In genomic region chr2:119646149-119646548, GRCh38 we compare ENCODE assay signal across 28 cellular contexts.
"Had no signal": no experiment of that assay in that cellular context is flagged by ENCODE, and none has a peak within 500 bp of the region (broad histone marks: within the 10 kb centered on the region; RNA-seq: fewer than 3 reads in every experiment).

No MANE protein-coding gene starts in this region.

- H3K27me3 ChIP-seq: neural progenitor cell, ovary, right lobe of liver, sigmoid colon, stomach, thyroid gland, tibial nerve, upper lobe of left lung, vagina had no signal

- H3K79me2 ChIP-seq: parathyroid adenoma had no signal

- H3K27me3 Mint-ChIP-seq: progenitor cell of endocrine pancreas had no signal

- DNase-seq: occipital lobe; ovary; posterior cingulate gyrus; psoas muscle; right cardiac atrium; right lobe of liver; sigmoid colon; small intestine; stimulated activated CD4-positive, alpha-beta T cell treated with anti-CD3 and anti-CD28 coated beads, Interleukin-15, amount 100 ng/mL, for 24 hours; stimulated activated CD4-positive, alpha-beta T cell treated with anti-CD3 and anti-CD28 coated beads, Interleukin-2, amount 100 ng/mL, for 24 hours; stimulated activated CD4-positive, alpha-beta T cell treated with anti-CD3 and anti-CD28 coated beads, Interleukin-2, amount 100 ng/mL, for 48 hours; stimulated activated CD4-positive, alpha-beta T cell treated with anti-CD3 and anti-CD28 coated beads, Interleukin-4, amount 100 ng/mL, for 24 hours; stimulated activated naive B cell treated with anti-CD40 and anti-IgM and Interleukin-4, amounts not matched to agents 10 μg/mL and 1 μg/mL and 100 μg/mL, for 72 hours; stimulated activated naive CD4-positive, alpha-beta T cell treated with Interleukin-2 at 50 U/mL for 16 hours; stomach; thyroid gland; trophoblast cell; upper lobe of left lung had no signal

- H3K36me3 Mint-ChIP-seq: neural progenitor cell; stimulated activated effector memory CD8-positive, alpha-beta T cell treated with anti-CD3 and anti-CD28 coated beads, Interleukin-12 subunit alpha, Interleukin-12 subunit beta, amount 100 ng/mL, for 72 hours had no signal

- H3K4me3 Mint-ChIP-seq: nephron; neural progenitor cell; stimulated activated effector memory CD8-positive, alpha-beta T cell treated with anti-CD3 and anti-CD28 coated beads, Interleukin-12 subunit alpha, Interleukin-12 subunit beta, amount 100 ng/mL, for 72 hours; stimulated activated naive B cell treated with anti-CD40 and anti-IgM and Interleukin-4, amounts not matched to agents 10 μg/mL and 1 μg/mL and 100 μg/mL, for 72 hours; stimulated activated naive CD8-positive, alpha-beta T cell treated with anti-CD3 and anti-CD28 coated beads, Interleukin-15, Interleukin-2, amounts not matched to agents 100 ng/mL and 50 ng/mL, for 24 hours had no signal

- H3K27ac Mint-ChIP-seq: nephron; neural progenitor cell; progenitor cell of endocrine pancreas; stimulated activated effector memory CD8-positive, alpha-beta T cell treated with anti-CD3 and anti-CD28 coated beads, Interleukin-12 subunit alpha, Interleukin-12 subunit beta, amount 100 ng/mL, for 72 hours; stimulated activated naive B cell treated with anti-CD40 and anti-IgM and Interleukin-4, amounts not matched to agents 10 μg/mL and 1 μg/mL and 100 μg/mL, for 72 hours; stimulated activated naive CD8-positive, alpha-beta T cell treated with anti-CD3 and anti-CD28 coated beads, Interleukin-15, Interleukin-2, amounts not matched to agents 100 ng/mL and 50 ng/mL, for 24 hours had no signal

- H3K36me3 ChIP-seq: neural progenitor cell, ovary, right lobe of liver, sigmoid colon, stomach, thoracic aorta, thyroid gland, tibial nerve, upper lobe of left lung, vagina had no signal

- H3K4me2 ChIP-seq: neural progenitor cell had no signal

- H3K4me1 Mint-ChIP-seq: stimulated activated effector memory CD8-positive, alpha-beta T cell treated with anti-CD3 and anti-CD28 coated beads, Interleukin-12 subunit alpha, Interleukin-12 subunit beta, amount 100 ng/mL, for 72 hours had no signal

- H3K9me3 Mint-ChIP-seq: neural progenitor cell; stimulated activated effector memory CD8-positive, alpha-beta T cell treated with anti-CD3 and anti-CD28 coated beads, Interleukin-12 subunit alpha, Interleukin-12 subunit beta, amount 100 ng/mL, for 72 hours; stimulated activated naive CD8-positive, alpha-beta T cell treated with anti-CD3 and anti-CD28 coated beads, Interleukin-15, Interleukin-2, amounts not matched to agents 100 ng/mL and 50 ng/mL, for 24 hours had no signal

- H2AFZ ChIP-seq: neural progenitor cell, parathyroid adenoma had no signal

- FAIRE-seq: small intestine, urothelium cell line had no signal

- ATAC-seq: psoas muscle; right cardiac atrium; right lobe of liver; stimulated activated effector memory CD8-positive, alpha-beta T cell treated with anti-CD3 and anti-CD28 coated beads, Interleukin-12 subunit alpha, Interleukin-12 subunit beta, amount 100 ng/mL, for 72 hours; stimulated activated naive B cell treated with anti-CD40 and anti-IgM and Interleukin-4, amounts not matched to agents 10 μg/mL and 1 μg/mL and 100 μg/mL, for 72 hours had no signal

- H3K4me3 ChIP-seq: neural progenitor cell, ovary, psoas muscle, right lobe of liver, sigmoid colon, stomach, thoracic aorta, thyroid gland, tibial nerve, upper lobe of left lung, vagina had no signal

- H3K27ac ChIP-seq: neural progenitor cell, ovary, parathyroid adenoma, psoas muscle, right lobe of liver, sigmoid colon, stomach, thyroid gland, tibial nerve, upper lobe of left lung, vagina had no signal

- H3K9me3 ChIP-seq: psoas muscle, right lobe of liver, thoracic aorta, thyroid gland had no signal

- H3K9ac ChIP-seq: neural progenitor cell, parathyroid adenoma had no signal

- H3K4me1 ChIP-seq: neural progenitor cell, parathyroid adenoma, psoas muscle, right lobe of liver, vagina had no signal
